In the genomic region with DNA sequence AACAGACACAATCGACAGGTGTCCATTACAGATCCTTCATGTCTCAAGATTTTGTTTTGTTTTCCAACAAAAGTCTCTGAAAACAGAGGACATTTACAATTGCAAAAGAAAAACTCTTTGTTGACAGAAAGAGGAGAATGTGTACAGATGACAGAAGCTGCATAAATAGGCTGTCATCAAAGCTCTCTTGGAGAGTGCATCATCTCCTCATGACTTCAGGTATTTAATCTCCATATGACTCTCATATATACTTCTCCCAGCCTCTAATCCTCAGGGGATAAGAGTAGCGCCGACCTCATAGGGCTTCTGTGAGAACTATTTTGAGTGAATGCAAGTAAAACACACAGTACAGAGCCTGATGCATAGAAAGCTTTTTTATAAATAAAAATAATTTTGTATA, we compare ENCODE assay signal across 18 cellular contexts.
"Had no signal": no experiment of that assay in that cellular context is flagged by ENCODE, and none has a peak within 500 bp of the region (broad histone marks: within the 10 kb centered on the region; RNA-seq: fewer than 3 reads in every experiment).

No MANE protein-coding gene starts in this region.

- ATAC-seq: activated CD4-positive, CD25-positive, alpha-beta regulatory T cell treated with anti-CD3 and anti-CD28 coated beads, Interleukin-2, amount 50 U/mL, for 24 hours; activated CD8-positive, alpha-beta memory T cell treated with anti-CD3 and anti-CD28 coated beads, Interleukin-2, amount 10 ng/mL, durations not matched to agents 7 days and 5 days; effector memory CD8-positive, alpha-beta T cell; left ventricle myocardium superior; right cardiac atrium; stimulated activated effector memory CD8-positive, alpha-beta T cell treated with anti-CD3 and anti-CD28 coated beads, Interleukin-12 subunit alpha, Interleukin-12 subunit beta, amount 100 ng/mL, for 72 hours had no signal

- H3K4me1 Mint-ChIP-seq: activated CD8-positive, alpha-beta memory T cell treated with anti-CD3 and anti-CD28 coated beads, Interleukin-2, amount 10 ng/mL, durations not matched to agents 7 days and 5 days had no signal

- H3K4me3 Mint-ChIP-seq: activated CD8-positive, alpha-beta memory T cell treated with anti-CD3 and anti-CD28 coated beads, Interleukin-2, amount 10 ng/mL, durations not matched to agents 7 days and 5 days; activated naive CD8-positive, alpha-beta T cell; activated T-cell treated with anti-CD3 and anti-CD28 coated beads, Interleukin-2, amount 50 U/mL, for 24 hours; effector memory CD8-positive, alpha-beta T cell; mesothelial cell of epicardium; stimulated activated effector memory CD8-positive, alpha-beta T cell treated with anti-CD3 and anti-CD28 coated beads, Interleukin-12 subunit alpha, Interleukin-12 subunit beta, amount 100 ng/mL, for 72 hours had no signal

- H3K27me3 Mint-ChIP-seq: activated CD8-positive, alpha-beta memory T cell treated with anti-CD3 and anti-CD28 coated beads, Interleukin-2, amount 10 ng/mL, durations not matched to agents 7 days and 5 days; activated T-cell treated with anti-CD3 and anti-CD28 coated beads, Interleukin-2, amount 50 U/mL, for 24 hours; effector memory CD8-positive, alpha-beta T cell had no signal

- H3K27me3 ChIP-seq: cardiac muscle cell, transverse colon had no signal

- H3K9me3 Mint-ChIP-seq: activated T-cell treated with anti-CD3 and anti-CD28 coated beads, Interleukin-2, amount 50 U/mL, for 24 hours; effector memory CD8-positive, alpha-beta T cell; mesothelial cell of epicardium; stimulated activated effector memory CD8-positive, alpha-beta T cell treated with anti-CD3 and anti-CD28 coated beads, Interleukin-12 subunit alpha, Interleukin-12 subunit beta, amount 100 ng/mL, for 72 hours had no signal

- DNase-seq: activated CD4-positive, alpha-beta T cell treated with anti-CD3 and anti-CD28 coated beads, Interleukin-2, amount 50 U/mL, for 4 hours; activated CD8-positive, alpha-beta memory T cell treated with anti-CD3 and anti-CD28 coated beads, Interleukin-2, amount 10 ng/mL, durations not matched to agents 7 days and 5 days; activated effector memory CD4-positive, alpha-beta T cell treated with Interleukin-2 at 50 U/mL for 16 hours; activated T-cell treated with anti-CD3 and anti-CD28 coated beads, Interleukin-2, amount 50 U/mL, for 24 hours; anterior cingulate cortex; cortex of kidney; effector memory CD8-positive, alpha-beta T cell; head of caudate nucleus; left ventricle myocardium superior; posterior cingulate gyrus; right cardiac atrium; Right ventricle myocardium superior; transverse colon had no signal

- H3K36me3 ChIP-seq: cardiac muscle cell, transverse colon had no signal

- H3K9me3 ChIP-seq: transverse colon had no signal

- H3K36me3 Mint-ChIP-seq: activated CD8-positive, alpha-beta memory T cell treated with anti-CD3 and anti-CD28 coated beads, Interleukin-2, amount 10 ng/mL, durations not matched to agents 7 days and 5 days; mesothelial cell of epicardium; stimulated activated effector memory CD8-positive, alpha-beta T cell treated with anti-CD3 and anti-CD28 coated beads, Interleukin-12 subunit alpha, Interleukin-12 subunit beta, amount 100 ng/mL, for 72 hours had no signal

- H3K4me3 ChIP-seq: cardiac muscle cell, transverse colon had no signal

- H3K27ac ChIP-seq: transverse colon had no signal

- H3K27ac Mint-ChIP-seq: activated CD8-positive, alpha-beta memory T cell treated with anti-CD3 and anti-CD28 coated beads, Interleukin-2, amount 10 ng/mL, durations not matched to agents 7 days and 5 days; activated naive CD8-positive, alpha-beta T cell; activated T-cell treated with anti-CD3 and anti-CD28 coated beads, Interleukin-2, amount 50 U/mL, for 24 hours; effector memory CD8-positive, alpha-beta T cell; stimulated activated effector memory CD8-positive, alpha-beta T cell treated with anti-CD3 and anti-CD28 coated beads, Interleukin-12 subunit alpha, Interleukin-12 subunit beta, amount 100 ng/mL, for 72 hours had no signal
